1 cellular context compared by ENCODE assay signal in the genomic region with DNA sequence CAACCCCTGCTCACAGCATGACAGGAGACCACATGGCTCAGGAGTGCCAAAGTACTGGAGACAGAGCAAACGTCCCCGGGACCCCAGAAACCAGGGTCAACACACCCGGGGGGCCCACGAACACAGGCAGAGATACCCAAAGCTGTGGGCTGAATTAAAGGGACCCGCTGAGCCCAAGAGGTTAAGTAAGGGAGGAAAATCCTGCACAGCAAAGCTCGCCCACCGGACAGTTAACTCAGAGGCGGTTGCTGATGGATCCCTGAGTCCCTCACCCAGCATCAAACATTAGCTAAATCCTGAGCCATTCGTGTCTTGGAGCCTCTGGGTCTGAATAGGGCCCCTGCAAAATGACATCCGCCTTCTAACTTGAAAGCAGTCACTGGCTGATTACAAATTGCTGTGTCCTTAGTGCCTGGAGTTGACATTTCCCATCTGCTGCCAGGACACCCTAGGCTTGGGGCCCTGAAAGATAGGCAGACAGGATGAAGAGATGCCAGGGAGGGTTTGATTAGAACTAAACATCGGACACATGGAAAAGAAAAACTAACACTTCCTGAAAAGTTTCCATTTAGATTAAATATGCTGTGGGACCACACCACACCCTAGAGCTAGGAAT.
TF ChIP-seq lines count a peak whose summit lies in the region.

No MANE protein-coding gene starts in this region.

TF ChIP-seq in GM23338, 12 proteins besides CTCF, POLR2A, EP300 and RAD21 (continued from another document):
- TF ChIP-seq, protein P1, sequence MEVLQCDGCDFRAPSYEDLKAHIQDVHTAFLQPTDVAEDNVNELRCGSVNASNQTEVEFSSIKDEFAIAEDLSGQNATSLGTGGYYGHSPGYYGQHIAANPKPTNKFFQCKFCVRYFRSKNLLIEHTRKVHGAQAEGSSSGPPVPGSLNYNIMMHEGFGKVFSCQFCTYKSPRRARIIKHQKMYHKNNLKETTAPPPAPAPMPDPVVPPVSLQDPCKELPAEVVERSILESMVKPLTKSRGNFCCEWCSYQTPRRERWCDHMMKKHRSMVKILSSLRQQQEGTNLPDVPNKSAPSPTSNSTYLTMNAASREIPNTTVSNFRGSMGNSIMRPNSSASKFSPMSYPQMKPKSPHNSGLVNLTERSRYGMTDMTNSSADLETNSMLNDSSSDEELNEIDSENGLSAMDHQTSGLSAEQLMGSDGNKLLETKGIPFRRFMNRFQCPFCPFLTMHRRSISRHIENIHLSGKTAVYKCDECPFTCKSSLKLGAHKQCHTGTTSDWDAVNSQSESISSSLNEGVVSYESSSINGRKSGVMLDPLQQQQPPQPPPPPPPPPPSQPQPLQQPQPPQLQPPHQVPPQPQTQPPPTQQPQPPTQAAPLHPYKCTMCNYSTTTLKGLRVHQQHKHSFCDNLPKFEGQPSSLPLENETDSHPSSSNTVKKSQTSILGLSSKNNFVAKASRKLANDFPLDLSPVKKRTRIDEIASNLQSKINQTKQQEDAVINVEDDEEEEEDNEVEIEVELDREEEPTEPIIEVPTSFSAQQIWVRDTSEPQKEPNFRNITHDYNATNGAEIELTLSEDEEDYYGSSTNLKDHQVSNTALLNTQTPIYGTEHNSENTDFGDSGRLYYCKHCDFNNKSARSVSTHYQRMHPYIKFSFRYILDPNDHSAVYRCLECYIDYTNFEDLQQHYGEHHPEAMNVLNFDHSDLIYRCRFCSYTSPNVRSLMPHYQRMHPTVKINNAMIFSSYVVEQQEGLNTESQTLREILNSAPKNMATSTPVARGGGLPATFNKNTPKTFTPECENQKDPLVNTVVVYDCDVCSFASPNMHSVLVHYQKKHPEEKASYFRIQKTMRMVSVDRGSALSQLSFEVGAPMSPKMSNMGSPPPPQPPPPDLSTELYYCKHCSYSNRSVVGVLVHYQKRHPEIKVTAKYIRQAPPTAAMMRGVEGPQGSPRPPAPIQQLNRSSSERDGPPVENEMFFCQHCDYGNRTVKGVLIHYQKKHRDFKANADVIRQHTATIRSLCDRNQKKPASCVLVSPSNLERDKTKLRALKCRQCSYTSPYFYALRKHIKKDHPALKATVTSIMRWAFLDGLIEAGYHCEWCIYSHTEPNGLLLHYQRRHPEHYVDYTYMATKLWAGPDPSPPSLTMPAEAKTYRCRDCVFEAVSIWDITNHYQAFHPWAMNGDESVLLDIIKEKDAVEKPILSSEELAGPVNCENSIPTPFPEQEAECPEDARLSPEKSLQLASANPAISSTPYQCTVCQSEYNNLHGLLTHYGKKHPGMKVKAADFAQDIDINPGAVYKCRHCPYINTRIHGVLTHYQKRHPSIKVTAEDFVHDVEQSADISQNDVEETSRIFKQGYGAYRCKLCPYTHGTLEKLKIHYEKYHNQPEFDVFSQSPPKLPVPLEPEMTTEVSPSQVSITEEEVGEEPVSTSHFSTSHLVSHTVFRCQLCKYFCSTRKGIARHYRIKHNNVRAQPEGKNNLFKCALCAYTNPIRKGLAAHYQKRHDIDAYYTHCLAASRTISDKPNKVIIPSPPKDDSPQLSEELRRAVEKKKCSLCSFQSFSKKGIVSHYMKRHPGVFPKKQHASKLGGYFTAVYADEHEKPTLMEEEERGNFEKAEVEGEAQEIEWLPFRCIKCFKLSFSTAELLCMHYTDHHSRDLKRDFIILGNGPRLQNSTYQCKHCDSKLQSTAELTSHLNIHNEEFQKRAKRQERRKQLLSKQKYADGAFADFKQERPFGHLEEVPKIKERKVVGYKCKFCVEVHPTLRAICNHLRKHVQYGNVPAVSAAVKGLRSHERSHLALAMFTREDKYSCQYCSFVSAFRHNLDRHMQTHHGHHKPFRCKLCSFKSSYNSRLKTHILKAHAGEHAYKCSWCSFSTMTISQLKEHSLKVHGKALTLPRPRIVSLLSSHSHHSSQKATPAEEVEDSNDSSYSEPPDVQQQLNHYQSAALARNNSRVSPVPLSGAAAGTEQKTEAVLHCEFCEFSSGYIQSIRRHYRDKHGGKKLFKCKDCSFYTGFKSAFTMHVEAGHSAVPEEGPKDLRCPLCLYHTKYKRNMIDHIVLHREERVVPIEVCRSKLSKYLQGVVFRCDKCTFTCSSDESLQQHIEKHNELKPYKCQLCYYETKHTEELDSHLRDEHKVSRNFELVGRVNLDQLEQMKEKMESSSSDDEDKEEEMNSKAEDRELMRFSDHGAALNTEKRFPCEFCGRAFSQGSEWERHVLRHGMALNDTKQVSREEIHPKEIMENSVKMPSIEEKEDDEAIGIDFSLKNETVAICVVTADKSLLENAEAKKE (CRISPR knock-in tag; IDR thresholded peaks at IDR 0.05): no peak
- TF ChIP-seq, protein P2, sequence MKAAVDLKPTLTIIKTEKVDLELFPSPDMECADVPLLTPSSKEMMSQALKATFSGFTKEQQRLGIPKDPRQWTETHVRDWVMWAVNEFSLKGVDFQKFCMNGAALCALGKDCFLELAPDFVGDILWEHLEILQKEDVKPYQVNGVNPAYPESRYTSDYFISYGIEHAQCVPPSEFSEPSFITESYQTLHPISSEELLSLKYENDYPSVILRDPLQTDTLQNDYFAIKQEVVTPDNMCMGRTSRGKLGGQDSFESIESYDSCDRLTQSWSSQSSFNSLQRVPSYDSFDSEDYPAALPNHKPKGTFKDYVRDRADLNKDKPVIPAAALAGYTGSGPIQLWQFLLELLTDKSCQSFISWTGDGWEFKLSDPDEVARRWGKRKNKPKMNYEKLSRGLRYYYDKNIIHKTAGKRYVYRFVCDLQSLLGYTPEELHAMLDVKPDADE (IDR thresholded peaks at IDR 0.05): no peak
- TF ChIP-seq EZH2 (IDR thresholded peaks at IDR 0.05; ENCODE audit: low read depth, unreplicated experiment) (no peak), EZH2phosphoT487 (IDR thresholded peaks at IDR 0.05; ENCODE audit: unreplicated experiment) (no peak), NANOG (IDR thresholded peaks at IDR 0.05; ENCODE audit: borderline replicate concordance) (no peak), CREB1 (CRISPR knock-in tag; IDR thresholded peaks at IDR 0.05; ENCODE audit: low read depth) (no peak), POLR2AphosphoS5 (IDR thresholded peaks at IDR 0.05; ENCODE audit: low read depth) (no peak), STAT1 (IDR thresholded peaks at IDR 0.05; ENCODE audit: unreplicated experiment) (no peak)
